Comparison of ENCODE assay signal across 22 cellular contexts in the genomic region with DNA sequence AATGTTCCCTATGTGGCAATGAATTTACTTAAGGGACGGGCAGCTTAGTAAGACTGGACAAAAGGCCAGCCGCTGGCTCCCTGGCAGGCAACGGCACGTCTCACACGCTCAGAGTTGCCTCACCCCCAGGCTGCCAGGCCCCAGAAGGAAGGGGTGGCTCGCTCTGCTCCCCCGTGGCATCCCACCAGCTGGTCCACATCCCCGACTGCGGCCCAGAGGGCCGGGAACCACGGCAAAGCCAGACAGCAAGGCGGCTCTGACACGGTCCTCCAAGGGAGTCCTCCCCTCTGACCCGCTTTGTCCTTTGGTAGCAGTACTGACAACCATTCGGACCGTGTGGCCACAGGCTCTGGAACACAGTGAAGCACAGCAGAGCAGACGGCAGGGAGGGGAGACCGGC. TPM values are rescaled to one million over a fixed set of nuclear protein-coding genes. Genes with fewer than 3 reads are reported as not detected.
DNase-seq lines count a peak whose midpoint lies in the region; ATAC-seq, FAIRE-seq and TF ChIP-seq lines count a peak whose summit lies in the region.
"Had no signal": no experiment of that assay in that cellular context is flagged by ENCODE, and none has a peak within 500 bp of the region (broad histone marks: within the 10 kb centered on the region; RNA-seq: fewer than 3 reads in every experiment).

No MANE protein-coding gene starts in this region.

- whole genome bisulfite sequencing in K562 (ENCODE audit: insufficient coverage, low coverage, missing lambda C conversion rate): 86% methylated on average over 10 of the region's 18 CpGs

- H3K4me3 ChIP-seq in BLaER1: no peak overlapping the region
- H3K4me3 ChIP-seq in K562: no peak overlapping the region
- H3K4me3 ChIP-seq: A549, GM12878, GM23248, HAP-1 had no signal

- no peak for FAIRE-seq in K562 (lab: Jason Lieb, UNC)
- FAIRE-seq: A549, GM12878 had no signal

- no peak overlapping the region for H3K4me3 Mint-ChIP-seq in memory B cell
- H3K4me3 Mint-ChIP-seq: CD4-positive, CD25-positive, alpha-beta regulatory T cell had no signal

- no peak for TF ChIP-seq RAD21 in K562 (CRISPR knock-in tag; conservative IDR thresholded peaks at IDR 0.05 in 1 of 2, IDR thresholded peaks at IDR 0.05 in 1 of 2)

- H3K9ac ChIP-seq in BLaER1: no peak overlapping the region
- H3K9ac ChIP-seq in K562 (ENCODE audit: insufficient read depth in 1 of 2, low read depth in 2 of 2, low read length in 2 of 2): no peak overlapping the region; a peak in 1 of 4 replicates
- H3K9ac ChIP-seq: GM23248 had no signal

- in situ Hi-C loops in K562 (cut with MboI) (no loop called here), KBM-7 (cut with MboI; ENCODE audit: low pct_unique_long_range_greater_than_20kb, low sequenced_read_pairs) (no loop called here)

- no peaks in the 10 kb centered on the region for H3K9me1 ChIP-seq in K562 (ENCODE audit: control insufficient read depth, insufficient read depth, low read length)

- H3K36me3 ChIP-seq in BLaER1 (peaks cover 60% of the 10 kb centered on the region), K562 (ENCODE audit: control insufficient read depth, insufficient read depth, low read length) (peaks cover 41% of the 10 kb centered on the region; the same call in 2 of the 3 replicates)
- H3K36me3 ChIP-seq: BE2C, HAP-1 had no signal

- H3K36me3 Mint-ChIP-seq in memory B cell: peaks cover 17% of the 10 kb centered on the region

- no peaks in the 10 kb centered on the region for H3K9me3 Mint-ChIP-seq in memory B cell
- H3K9me3 Mint-ChIP-seq: CD4-positive, CD25-positive, alpha-beta regulatory T cell had no signal

- CTCF ChIA-PET in K562 (lab: Yijun Ruan, JAX; ENCODE audit: low intra/inter-chr PET ratio): no interaction called here

- POLR2A ChIA-PET in K562 (lab: Yijun Ruan, JAX): interaction anchor here (0.7 kb wide), 1 partner anchor 9 kb away, joined by 6 read pairs; no protein-coding TSS in a partner anchor

- no peaks in the 10 kb centered on the region for H3K27me3 ChIP-seq in BLaER1
- no peaks in the 10 kb centered on the region for H3K27me3 ChIP-seq in K562 (ENCODE audit: control insufficient read depth in 2 of 2, insufficient read depth in 2 of 2, low read length in 2 of 2)
- H3K27me3 ChIP-seq: BE2C had no signal

- H3K9me3 ChIP-seq in BLaER1 (no peaks in the 10 kb centered on the region), K562 (replicated peaks; ENCODE audit: control insufficient read depth, insufficient read depth, low read depth, low read length) (no peaks in the 10 kb centered on the region)
- H3K9me3 ChIP-seq: A549, BE2C, HAP-1 had no signal

- ATAC-seq in K562: no peak
- no peak for ATAC-seq in memory B cell (ENCODE audit: low read depth)
- ATAC-seq: GM12878, Panc1 had no signal

- H3K27me3 Mint-ChIP-seq in memory B cell: no peaks in the 10 kb centered on the region
- H3K27me3 Mint-ChIP-seq: CD4-positive, CD25-positive, alpha-beta regulatory T cell had no signal

- peaks cover 9% of the 10 kb centered on the region for H3K4me1 Mint-ChIP-seq in memory B cell

- H2AFZ ChIP-seq in K562 (ENCODE audit: low read depth, low read length): no peak overlapping the region
- H2AFZ ChIP-seq: GM23248 had no signal

- H3K4me1 ChIP-seq in BLaER1 (peaks cover 41% of the 10 kb centered on the region), K562 (replicated peaks in 1 of 2; ENCODE audit: control insufficient read depth in 2 of 2, insufficient read depth in 2 of 2, low read length in 2 of 2) (peaks cover 0 to 15% of the 10 kb centered on the region in 2 experiments; a peak in 3 of 5 replicates)
- H3K4me1 ChIP-seq: A549, BE2C, HAP-1 had no signal

- peak overlapping the region; percentile 14 for H3K27ac Mint-ChIP-seq in memory B cell

- H3K27ac ChIP-seq in BLaER1: 0 out of 2 replicates have a peak overlapping the region, but pooled peaks have one; percentile 9
- H3K27ac ChIP-seq in K562 (ENCODE audit: extremely low read depth, low read depth, low read length): no peak overlapping the region
- H3K27ac ChIP-seq: A549, GM23248 had no signal

- TF ChIP-seq EP300 in K562 (IDR thresholded peaks at IDR 0.05; ENCODE audit: low read length): no peak

- no peak for TF ChIP-seq CTCF in K562 (IDR thresholded peaks at IDR 0.05 in 2 of 3, conservative IDR thresholded peaks at IDR 0.05 in 1 of 3; ENCODE audit: insufficient read depth in 2 of 3, low read depth in 1 of 3, low read length in 3 of 3)

- no TSS peak for BruUV-seq in K562 (replicated peaks; lab: Mats Ljungman, UMichigan)

- TF ChIP-seq POLR2A in K562 (conservative IDR thresholded peaks at IDR 0.05): no peak

- peaks cover 11% of the 10 kb centered on the region for H3K79me2 ChIP-seq in K562 (ENCODE audit: control insufficient read depth, insufficient read depth, low read length)

- H4K20me1 ChIP-seq in BLaER1: peaks cover 44% of the 10 kb centered on the region
- H4K20me1 ChIP-seq in K562 (replicated peaks; ENCODE audit: control insufficient read depth, insufficient read depth, low read length): peaks cover 15% of the 10 kb centered on the region

- DNase-seq in K562 (ENCODE audit: extremely low read depth in 1 of 4, low spot score in 3 of 4) (no peak), memory B cell (ENCODE audit: low spot score in 2 of 2) (no peak), retina (no peak), 8988T (no peak), KBM-7 (no peak)
- DNase-seq: BE2C; CD4-positive, CD25-positive, alpha-beta regulatory T cell; DMS 273 treated with DMSO at 0.1 percent for 48 hours; DMS79 treated with DMSO at 0.1 percent for 48 hours; GM23248; KG1; NCI-H1092; NCI-H1436 treated with DMSO at 0.1 percent for 48 hours; NCI-H1930; NCI-H226; NCI-H524; NCI-H82 had no signal

- intact Hi-C loops in K562 (cut with micrococcal nuclease): no loop called here

- no peak overlapping the region; the same call in 1 of the 2 replicates for H3K4me2 ChIP-seq in BLaER1
- H3K4me2 ChIP-seq in K562 (ENCODE audit: insufficient read depth, low read length): no peak overlapping the region
- H3K4me2 ChIP-seq: A549 had no signal

RNA-seq across cellular contexts. Expression of a gene that starts 34.1 kb away (rescaled TPM):
- 6.3 and 17.2 TPM in 2 replicates for total RNA-seq in K562 (2011; cell fraction: chromatin; rRNA removed; ENCODE audit: low replicate concordance)
- total RNA-seq in K562 (2011; cell fraction: nucleolus; rRNA removed): 20.5 and 20.8 TPM in 2 replicates
- total RNA-seq in K562 (2011; cell fraction: nucleoplasm; rRNA removed): 16.0 and 16.9 TPM in 2 replicates
- total RNA-seq in K562 (2014; rRNA removed) (73.3 and 79.6 TPM in 2 replicates), K562 (2014; rRNA removed; fragmentation: Illumina TruSeq; extraction: Trizol) (12.7 and 25.8 TPM in 2 replicates), K562 (2015; rRNA removed; fragmentation: Illumina TruSeq; extraction: Trizol) (45.8 and 48.5 TPM in 2 replicates), K562 (2021) (39.3 and 44.8 TPM in 2 replicates)
- polyA plus RNA-seq in K562 (2011; rRNA removed) (26.0 and 32.1 TPM in 2 replicates), K562 (2014; fragmentation: Illumina TruSeq; extraction: Trizol) (29.6 and 41.1 TPM in 2 replicates), K562 (2014; fragmentation: Nextera tagmentation; extraction: Ambion mirVana) (10 to 100 TPM in 1 of 2 experiments, 1 to 10 TPM in 1; 5.3 to 16.2 TPM), K562 (2014; rRNA removed) (63.1 and 64.4 TPM in 2 replicates)
- polyA plus RNA-seq in K562 (2011; cell fraction: cytosol; rRNA removed): 42.4 and 49.5 TPM in 2 replicates
- polyA plus RNA-seq in K562 (2011; cell fraction: nucleus; rRNA removed): 35.5 and 42.6 TPM in 2 replicates
- 74.2 and 74.5 TPM in 2 replicates for polyA plus RNA-seq in K562 (2012)
- 10.8 and 13.0 TPM in 2 replicates for polyA minus RNA-seq in K562 (2011; rRNA and poly(A)+ RNA removed)
- 15.0 and 18.8 TPM in 2 replicates for polyA minus RNA-seq in K562 (2011; cell fraction: cytosol; rRNA and poly(A)+ RNA removed)
- polyA minus RNA-seq in K562 (2011; cell fraction: nucleus; rRNA and poly(A)+ RNA removed): 6.9 and 7.9 TPM in 2 replicates

RNA-seq across cellular contexts. Expression of a gene that starts 34.1 kb away (rescaled TPM):
- 24.0 and 38.8 TPM in 2 replicates for total RNA-seq in K562 (2011; cell fraction: chromatin; rRNA removed; ENCODE audit: low replicate concordance)
- 23.0 and 36.2 TPM in 2 replicates for total RNA-seq in K562 (2011; cell fraction: nucleolus; rRNA removed)
- total RNA-seq in K562 (2011; cell fraction: nucleoplasm; rRNA removed): 26.9 and 28.0 TPM in 2 replicates
- total RNA-seq in K562 (2014; rRNA removed) (48.3 and 50.5 TPM in 2 replicates), K562 (2014; rRNA removed; fragmentation: Illumina TruSeq; extraction: Trizol) (41.7 and 43.9 TPM in 2 replicates), K562 (2015; rRNA removed; fragmentation: Illumina TruSeq; extraction: Trizol) (45.9 and 50.7 TPM in 2 replicates), K562 (2021) (47.9 and 50.2 TPM in 2 replicates)
- polyA plus RNA-seq in K562 (2011; rRNA removed) (29.3 and 32.4 TPM in 2 replicates), K562 (2014; fragmentation: Illumina TruSeq; extraction: Trizol) (54.5 and 62.0 TPM in 2 replicates), K562 (2014; fragmentation: Nextera tagmentation; extraction: Ambion mirVana) (100 to 1,000 TPM in 1 of 2 experiments, 10 to 100 TPM in 1; 70.4 to 116 TPM), K562 (2014; rRNA removed) (44.1 and 50.2 TPM in 2 replicates)
- 19.7 and 23.9 TPM in 2 replicates for polyA plus RNA-seq in K562 (2011; cell fraction: cytosol; rRNA removed)
- 10.7 and 12.6 TPM in 2 replicates for polyA plus RNA-seq in K562 (2011; cell fraction: nucleus; rRNA removed)
- polyA plus RNA-seq in K562 (2012): 34.0 and 47.0 TPM in 2 replicates
- 20.5 and 21.4 TPM in 2 replicates for polyA minus RNA-seq in K562 (2011; rRNA and poly(A)+ RNA removed)
- 13.3 and 21.0 TPM in 2 replicates for polyA minus RNA-seq in K562 (2011; cell fraction: cytosol; rRNA and poly(A)+ RNA removed)
- polyA minus RNA-seq in K562 (2011; cell fraction: nucleus; rRNA and poly(A)+ RNA removed): 9.2 and 13.9 TPM in 2 replicates

RNA-seq across cellular contexts. Expression of a gene that starts 38.1 kb away (rescaled TPM):
- total RNA-seq in K562 (2011; cell fraction: chromatin; rRNA removed; ENCODE audit: low replicate concordance): 26.7 and 72.5 TPM in 2 replicates
- 24.0 and 30.0 TPM in 2 replicates for total RNA-seq in K562 (2011; cell fraction: nucleolus; rRNA removed)
- 21.8 and 23.5 TPM in 2 replicates for total RNA-seq in K562 (2011; cell fraction: nucleoplasm; rRNA removed)
- 5.5 and 9.1 TPM in 2 replicates for total RNA-seq in K562 (2014; rRNA removed)
- total RNA-seq in K562 (2014; rRNA removed; fragmentation: Illumina TruSeq; extraction: Trizol): 8.7 and 12.5 TPM in 2 replicates
- 15.9 and 16.9 TPM in 2 replicates for total RNA-seq in K562 (2015; rRNA removed; fragmentation: Illumina TruSeq; extraction: Trizol)
- total RNA-seq in K562 (2021): 50.4 and 51.6 TPM in 2 replicates
- polyA plus RNA-seq in K562 (2011; rRNA removed): 45.7 and 47.0 TPM in 2 replicates
- polyA plus RNA-seq in K562 (2011; cell fraction: cytosol; rRNA removed): 23.9 and 55.1 TPM in 2 replicates
- polyA plus RNA-seq in K562 (2011; cell fraction: nucleus; rRNA removed): 30.5 and 42.3 TPM in 2 replicates
- 35.9 and 57.5 TPM in 2 replicates for polyA plus RNA-seq in K562 (2012)
- polyA plus RNA-seq in K562 (2014; fragmentation: Illumina TruSeq; extraction: Trizol): 33.3 and 35.4 TPM in 2 replicates
- 1 to 10 TPM; 2.7 to 7.7 TPM for polyA plus RNA-seq in K562 (2014; fragmentation: Nextera tagmentation; extraction: Ambion mirVana)
- 17.2 and 32.5 TPM in 2 replicates for polyA plus RNA-seq in K562 (2014; rRNA removed)
- polyA minus RNA-seq in K562 (2011; rRNA and poly(A)+ RNA removed): 25.4 and 40.0 TPM in 2 replicates
- 16.8 and 32.4 TPM in 2 replicates for polyA minus RNA-seq in K562 (2011; cell fraction: cytosol; rRNA and poly(A)+ RNA removed)
- 11.8 and 17.4 TPM in 2 replicates for polyA minus RNA-seq in K562 (2011; cell fraction: nucleus; rRNA and poly(A)+ RNA removed)

RNA-seq across cellular contexts. Expression of a gene that starts 43.4 kb away (rescaled TPM):
- total RNA-seq in K562 (2011; cell fraction: chromatin; rRNA removed; ENCODE audit: low replicate concordance): 159 and 265 TPM in 2 replicates
- 94.7 and 113 TPM in 2 replicates for total RNA-seq in K562 (2011; cell fraction: nucleolus; rRNA removed)
- total RNA-seq in K562 (2011; cell fraction: nucleoplasm; rRNA removed): 88.9 and 95.8 TPM in 2 replicates
- 89.7 and 103 TPM in 2 replicates for total RNA-seq in K562 (2014; rRNA removed)
- total RNA-seq in K562 (2014; rRNA removed; fragmentation: Illumina TruSeq; extraction: Trizol): 6.8 and 12.3 TPM in 2 replicates
- 32.6 TPM in 2 replicates for total RNA-seq in K562 (2015; rRNA removed; fragmentation: Illumina TruSeq; extraction: Trizol)
- total RNA-seq in K562 (2021): 67.4 and 75.3 TPM in 2 replicates
- polyA plus RNA-seq in K562 (2011; rRNA removed): 18.0 and 23.3 TPM in 2 replicates
- 31.4 and 103 TPM in 2 replicates for polyA plus RNA-seq in K562 (2011; cell fraction: cytosol; rRNA removed)
- 23.7 and 53.1 TPM in 2 replicates for polyA plus RNA-seq in K562 (2011; cell fraction: nucleus; rRNA removed)
- 50.7 and 89.9 TPM in 2 replicates for polyA plus RNA-seq in K562 (2012)
- 11.4 and 16.7 TPM in 2 replicates for polyA plus RNA-seq in K562 (2014; fragmentation: Illumina TruSeq; extraction: Trizol)
- 1 to 10 TPM; 1.7 to 5.0 TPM for polyA plus RNA-seq in K562 (2014; fragmentation: Nextera tagmentation; extraction: Ambion mirVana)
- polyA plus RNA-seq in K562 (2014; rRNA removed): 53.5 and 65.3 TPM in 2 replicates
- 14.5 and 17.9 TPM in 2 replicates for polyA minus RNA-seq in K562 (2011; rRNA and poly(A)+ RNA removed)
- 34.4 and 62.5 TPM in 2 replicates for polyA minus RNA-seq in K562 (2011; cell fraction: cytosol; rRNA and poly(A)+ RNA removed)
- 21.5 and 31.9 TPM in 2 replicates for polyA minus RNA-seq in K562 (2011; cell fraction: nucleus; rRNA and poly(A)+ RNA removed)
